Comparison of ENCODE assay signal across 10 cellular contexts in genomic region chr12:64729909-64730584, GRCh38. TPM values are rescaled to one million over a fixed set of nuclear protein-coding genes. Genes with fewer than 3 reads are reported as not detected.
A peak's percentile ranks its signal among the peaks of the same experiment; 100 is the strongest.
DNase-seq lines count a peak whose midpoint lies in the region; ATAC-seq, FAIRE-seq and TF ChIP-seq lines count a peak whose summit lies in the region.
"Had no signal": no experiment of that assay in that cellular context is flagged by ENCODE, and none has a peak within 500 bp of the region (broad histone marks: within the 10 kb centered on the region; RNA-seq: fewer than 3 reads in every experiment).

No MANE protein-coding gene starts in this region.

- no peak for TF ChIP-seq CTCF in kidney (IDR thresholded peaks at IDR 0.05; ENCODE audit: borderline replicate concordance, extremely low read depth, insufficient read depth)

- intact Hi-C loops in kidney (cut with DNase I): no loop called here

- peak; percentile 77 for DNase-seq in DMS 273 (lab: John Stamatoyannopoulos, UW; ENCODE audit: unreplicated experiment)
- peak; percentile 24 for DNase-seq in NOMO-1 treated with dmso at 0.1 percent for 144 hours (lab: John Stamatoyannopoulos, UW; ENCODE audit: unreplicated experiment)
- peak; percentile 37 to 42 for DNase-seq in lung microvascular endothelial cell (ENCODE audit: low read depth in 2 of 2)
- DNase-seq in kidney: no peak
- DNase-seq in activated CD4-positive, CD25-positive, alpha-beta regulatory T cell treated with anti-CD3 and anti-CD28 coated beads, Interleukin-2, amount 50 U/mL, for 72 hours: no peak
- DNase-seq: Right ventricle myocardium superior had no signal

- H3K9ac ChIP-seq in kidney (ENCODE audit: low read length in 2 of 2): no peak overlapping the region

- no peak for FAIRE-seq in kidney (lab: Jason Lieb, UNC)

- H3K36me3 ChIP-seq in kidney (ENCODE audit: control insufficient read depth in 1 of 2, insufficient read depth in 2 of 2, low read length in 2 of 2): peaks cover 7 to 17% of the 10 kb centered on the region in 2 donors

- H3K4me3 ChIP-seq in kidney (ENCODE audit: low read length in 2 of 2): no peak overlapping the region

- ATAC-seq in GM19395 (IDR thresholded peaks at IDR 0.05; ENCODE audit: unreplicated experiment): peak; percentile 73
- no peak for ATAC-seq in GM19328 (IDR thresholded peaks at IDR 0.05; ENCODE audit: unreplicated experiment)
- no peak for ATAC-seq in HG03095 (IDR thresholded peaks at IDR 0.05; ENCODE audit: unreplicated experiment)

- H3K9me3 ChIP-seq in kidney (ENCODE audit: control insufficient read depth in 1 of 2, low read length in 2 of 2): no peaks in the 10 kb centered on the region

- H3K4me1 ChIP-seq in kidney (ENCODE audit: control insufficient read depth in 1 of 2, insufficient read depth in 1 of 2, low read depth in 1 of 2, low read length in 2 of 2): peaks cover 3 to 4% of the 10 kb centered on the region in 2 donors

- H3K27ac ChIP-seq in kidney (ENCODE audit: low read depth in 2 of 2, low read length in 2 of 2): peak overlapping the region in 1 of 2 donors; percentile 5
- H3K27ac ChIP-seq: HL-60 had no signal

RNA-seq across cellular contexts. Expression of gene GNS, which starts 29.2 kb away (rescaled TPM):
- total RNA-seq in lung microvascular endothelial cell (175 and 226 TPM in 2 replicates), kidney (215 TPM)
- polyA plus RNA-seq in kidney (ENCODE audit: insufficient read depth, low read depth, low replicate concordance): 108 TPM

Comparison
In these comparisons a context has a peak if more than half of its experiments do, and no peak if none do; other contexts are left out.
1. DNase-seq: peak in DMS 273 (single experiment), NOMO-1 treated with dmso at 0.1 percent for 144 hours (single experiment) and lung microvascular endothelial cell (2 of 2); none in kidney (single experiment) and activated CD4-positive, CD25-positive, alpha-beta regulatory T cell treated with anti-CD3 and anti-CD28 coated beads, Interleukin-2, amount 50 U/mL, for 72 hours (single experiment).